ENCODE assay signal across 1 cellular context in genomic region chr20:34143951-34144350, GRCh38.
TF ChIP-seq lines count a peak whose summit lies in the region.

No MANE protein-coding gene starts in this region.

TF ChIP-seq in endothelial cell of umbilical vein, 7 proteins besides CTCF, POLR2A, EP300 and RAD21:
- no peak for TF ChIP-seq POLR2AphosphoS5 (IDR thresholded peaks at IDR 0.05; ENCODE audit: insufficient read depth, low read depth, low read length)
- no peak for TF ChIP-seq EZH2 (IDR thresholded peaks at IDR 0.05; ENCODE audit: borderline replicate concordance, low read depth, low read length, severe bottlenecking)
- no peak for TF ChIP-seq GATA2 (IDR thresholded peaks at IDR 0.05; ENCODE audit: insufficient read depth, insufficient read length, low read depth, low read length)
- no peak for TF ChIP-seq JUN (IDR thresholded peaks at IDR 0.05; ENCODE audit: borderline replicate concordance, insufficient read depth, insufficient read length, low read depth)
- no peak for TF ChIP-seq MAX (IDR thresholded peaks at IDR 0.05; ENCODE audit: insufficient read depth, insufficient read length)
- TF ChIP-seq MYC (IDR thresholded peaks at IDR 0.05; ENCODE audit: low read depth, low read length): no peak
- no peak for TF ChIP-seq FOS (IDR thresholded peaks at IDR 0.05; ENCODE audit: borderline replicate concordance, insufficient read depth, low read length)
TF ChIP-seq in endothelial cell of umbilical vein: peak in this region for 0.
